ENCODE assay signal across 8 cellular contexts in genomic region chr20:46690219-46691111, GRCh38. TPM values are rescaled to one million over a fixed set of nuclear protein-coding genes. Genes with fewer than 3 reads are reported as not detected.
DNase-seq lines count a peak whose midpoint lies in the region; ATAC-seq, FAIRE-seq and TF ChIP-seq lines count a peak whose summit lies in the region.

No MANE protein-coding gene starts in this region.

- H3K36me3 ChIP-seq in HUES48 (ENCODE audit: control insufficient read depth, insufficient read depth, low read length) (peaks cover 15% of the 10 kb centered on the region), WERI-Rb-1 (peaks cover 18% of the 10 kb centered on the region), small intestine (ENCODE audit: control insufficient read depth in 2 of 2, insufficient read depth in 2 of 2, low read length in 2 of 2) (no peaks in the 10 kb centered on the region)

- DNase-seq in WERI-Rb-1 (no peak), glutamatergic neuron (no peak), small intestine (no peak), retina (no peak), SKM-1 treated with dmso at 0.1 percent for 144 hours (lab: John Stamatoyannopoulos, UW; ENCODE audit: unreplicated experiment) (no peak)

- TF ChIP-seq CTCF in WERI-Rb-1 (IDR thresholded peaks at IDR 0.05; ENCODE audit: low read depth, low read length), result no peak
- TF ChIP-seq CTCF in glutamatergic neuron (IDR thresholded peaks at IDR 0.05; ENCODE audit: partially characterized antibody, unreplicated experiment), result no peak

- no peak overlapping the region for H3K27ac Mint-ChIP-seq in glutamatergic neuron (ENCODE audit: unreplicated experiment)

- peaks cover 3% of the 10 kb centered on the region for H3K4me1 Mint-ChIP-seq in glutamatergic neuron (ENCODE audit: low read depth, unreplicated experiment)

- peak overlapping the region; percentile 70 for H3K4me3 ChIP-seq in HUES48 (ENCODE audit: low read depth, low read length)
- H3K4me3 ChIP-seq in WERI-Rb-1 (ENCODE audit: low read depth, low read length), result peak overlapping the region; percentile 97
- H3K4me3 ChIP-seq in small intestine (ENCODE audit: low read depth in 1 of 2, low read length in 2 of 2), result peak overlapping the region; percentile 33 to 85

- H3K9me3 ChIP-seq in HUES48 (ENCODE audit: control insufficient read depth, insufficient read depth, low read length) (no peaks in the 10 kb centered on the region), WERI-Rb-1 (ENCODE audit: severe bottlenecking) (no peaks in the 10 kb centered on the region), small intestine (ENCODE audit: control insufficient read depth, low read depth) (no peaks in the 10 kb centered on the region)

- WGBS in small intestine, 3 donors, result 47 to 55% (median 54%) methylated on average over 13 of the region's 13 CpGs

- no peaks in the 10 kb centered on the region for H3K36me3 Mint-ChIP-seq in glutamatergic neuron (ENCODE audit: unreplicated experiment)

- H3K27ac ChIP-seq in HUES48 (ENCODE audit: low read depth, low read length) (peak overlapping the region; percentile 89), WERI-Rb-1 (no peak overlapping the region; the same call in 1 of the 2 replicates), small intestine (ENCODE audit: low read depth in 1 of 2, low read length in 1 of 2) (no peak overlapping the region)

- H3K27me3 Mint-ChIP-seq in glutamatergic neuron (ENCODE audit: unreplicated experiment), result peaks cover 3% of the 10 kb centered on the region

- ATAC-seq in HG03045 (IDR thresholded peaks at IDR 0.05; ENCODE audit: unreplicated experiment) (no peak), HG03280 (IDR thresholded peaks at IDR 0.05; ENCODE audit: unreplicated experiment) (no peak)

- H3K4me3 Mint-ChIP-seq in glutamatergic neuron (ENCODE audit: unreplicated experiment), result peak overlapping the region; percentile 81

- no peak for FAIRE-seq in small intestine (lab: Jason Lieb, UNC)

- no peak overlapping the region for H3K9ac ChIP-seq in HUES48 (ENCODE audit: low read depth, low read length)

- peaks cover 5% of the 10 kb centered on the region for H3K9me3 Mint-ChIP-seq in glutamatergic neuron (ENCODE audit: unreplicated experiment)

- H3K4me1 ChIP-seq in HUES48 (ENCODE audit: control insufficient read depth, insufficient read depth, low read length) (peaks cover 19% of the 10 kb centered on the region; the same call in 1 of the 2 replicates), small intestine (ENCODE audit: control insufficient read depth in 2 of 2, insufficient read depth in 1 of 2, low read depth in 1 of 2, low read length in 1 of 2) (peaks cover 0 to 6% of the 10 kb centered on the region in 2 donors)

- no peaks in the 10 kb centered on the region for H3K27me3 ChIP-seq in HUES48 (ENCODE audit: control insufficient read depth, insufficient read depth, low read length)
- H3K27me3 ChIP-seq in WERI-Rb-1 (ENCODE audit: insufficient read depth, low read depth, severe bottlenecking), result no peaks in the 10 kb centered on the region
- no peaks in the 10 kb centered on the region for H3K27me3 ChIP-seq in small intestine (ENCODE audit: control insufficient read depth in 2 of 2, insufficient read depth in 2 of 2, low read length in 2 of 2)

RNA-seq across cellular contexts. Expression of gene TP53RK, which starts 1.2 kb away (rescaled TPM):
- total RNA-seq in glutamatergic neuron (ENCODE audit: unreplicated experiment), result 19.0 TPM
- 10 to 100 TPM in 1 of 3 donors, 1 to 10 TPM in 2; 9.4 to 10.8 (median 9.6) TPM for polyA plus RNA-seq in small intestine

RNA-seq across cellular contexts. Expression of gene SLC2A10, which starts 19.0 kb away (rescaled TPM):
- total RNA-seq in glutamatergic neuron (ENCODE audit: unreplicated experiment), result 0.37 TPM
- polyA plus RNA-seq in small intestine, result 1 to 10 TPM in 2 of 3 donors, under 1 TPM in 1; 0.27 to 3.7 (median 1.3) TPM

RNA-seq across cellular contexts. Expression of gene SLC13A3, which starts 39.2 kb away (rescaled TPM):
- total RNA-seq in glutamatergic neuron (ENCODE audit: unreplicated experiment), result 5.8 TPM
- under 1 TPM in 2 of 3 donors, not detected in 1; 0.39 to 0.54 TPM for polyA plus RNA-seq in small intestine
